ENCODE assay signal across 23 cellular contexts in genomic region chr5:5380298-5380697, GRCh38.
"Had no signal": no experiment of that assay in that cellular context is flagged by ENCODE, and none has a peak within 500 bp of the region (broad histone marks: within the 10 kb centered on the region; RNA-seq: fewer than 3 reads in every experiment).

No MANE protein-coding gene starts in this region.

- H3K27me3 ChIP-seq: adrenal gland, neural progenitor cell, right lobe of liver, stomach, upper lobe of right lung had no signal

- DNase-seq: activated CD4-positive, alpha-beta T cell treated with anti-CD3 and anti-CD28 coated beads, Interleukin-2, amount 10 ng/mL, durations not matched to agents 7 days and 5 days; activated CD8-positive, alpha-beta memory T cell treated with anti-CD3 and anti-CD28 coated beads, Interleukin-2, amount 50 U/mL, for 4 hours; activated effector memory CD4-positive, alpha-beta T cell treated with anti-CD3 and anti-CD28 coated beads, Interleukin-2, amount 50 U/mL, for 16 hours; activated naive CD4-positive, alpha-beta T cell treated with anti-CD3 and anti-CD28 coated beads, Interleukin-2, amount 50 U/mL, for 16 hours; activated T-cell treated with anti-CD3 and anti-CD28 coated beads, Interleukin-2, amount 50 U/mL, for 48 hours; adrenal gland; dermis blood vessel endothelial cell; effector memory CD8-positive, alpha-beta T cell; glutamatergic neuron; kidney; naive B cell; psoas muscle; right lobe of liver; small intestine; stimulated activated CD4-positive, alpha-beta T cell treated with anti-CD3 and anti-CD28 coated beads, Interleukin-4, amount 100 ng/mL, for 1 hour; stomach; T-cell; upper lobe of right lung had no signal

- H3K4me1 ChIP-seq: adrenal gland, psoas muscle, right lobe of liver, stomach, upper lobe of right lung had no signal

- ATAC-seq: effector memory CD8-positive, alpha-beta T cell; left lobe of liver; psoas muscle; right lobe of liver; stimulated activated effector memory CD8-positive, alpha-beta T cell treated with anti-CD3 and anti-CD28 coated beads, Interleukin-12 subunit alpha, Interleukin-12 subunit beta, amount 100 ng/mL, for 72 hours; T-cell; upper lobe of right lung had no signal

- H3K36me3 ChIP-seq: adrenal gland, neural progenitor cell, right lobe of liver, stomach, thoracic aorta, upper lobe of right lung had no signal

- H3K4me3 ChIP-seq: adrenal gland, lung, neural progenitor cell, psoas muscle, right lobe of liver, stomach, thoracic aorta, upper lobe of right lung had no signal

- H3K9me3 ChIP-seq: adrenal gland, psoas muscle, right lobe of liver, stomach, thoracic aorta, upper lobe of right lung had no signal

- H3K27ac ChIP-seq: adrenal gland, neural progenitor cell, psoas muscle, right lobe of liver, stomach, thoracic aorta, upper lobe of right lung had no signal
